In the genomic region with DNA sequence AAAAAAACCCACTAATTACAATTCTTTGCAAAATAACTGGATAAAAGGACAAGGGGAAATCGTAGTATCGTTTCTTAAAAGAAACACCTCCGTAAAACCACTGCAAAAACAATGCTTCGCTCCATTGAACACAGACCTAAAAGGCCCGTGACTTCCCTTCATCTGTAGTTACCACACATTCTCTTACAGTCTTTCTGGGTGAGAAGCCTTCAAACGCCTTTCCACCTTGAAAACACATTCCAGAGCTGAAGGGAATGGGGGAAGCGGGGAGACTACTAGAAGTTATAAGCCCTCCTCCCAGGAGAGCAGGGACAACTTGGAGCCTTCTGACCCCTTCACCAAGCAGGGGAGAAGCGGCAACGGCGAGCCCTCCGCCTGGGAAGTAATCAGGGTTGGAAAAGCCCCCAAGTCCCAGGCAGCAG, we compare ENCODE assay signal across 8 cellular contexts. TPM values are rescaled to one million over a fixed set of nuclear protein-coding genes. Genes with fewer than 3 reads are reported as not detected.
DNase-seq lines count a peak whose midpoint lies in the region; ATAC-seq, FAIRE-seq and TF ChIP-seq lines count a peak whose summit lies in the region.

No MANE protein-coding gene starts in this region.

- 0 out of 2 replicates have a peak, but pooled peaks cover 24% of the 10 kb centered on the region for H3K79me2 ChIP-seq in OCI-LY1 (ENCODE audit: insufficient read depth, low read length)

- peaks cover 19% of the 10 kb centered on the region for H3K4me1 ChIP-seq in OCI-LY1 (ENCODE audit: insufficient read depth, low read length, severe bottlenecking)

- peak; percentile 30 for ATAC-seq in GM18499 (IDR thresholded peaks at IDR 0.05; ENCODE audit: insufficient read depth, unreplicated experiment)
- ATAC-seq in HG02870 (IDR thresholded peaks at IDR 0.05; ENCODE audit: unreplicated experiment), result peak; percentile 31
- ATAC-seq in stimulated activated naive B cell treated with anti-CD40 and anti-IgM and Interleukin-4, amounts not matched to agents 10 μg/mL and 1 μg/mL and 100 μg/mL, for 72 hours (replicated peaks), result peak; percentile 58 to 61

- H3K27ac Mint-ChIP-seq in stimulated activated naive B cell treated with anti-CD40 and anti-IgM and Interleukin-4, amounts not matched to agents 10 μg/mL and 1 μg/mL and 100 μg/mL, for 72 hours, result peak overlapping the region; percentile 97

- peak overlapping the region; percentile 50 for H3K27ac ChIP-seq in OCI-LY1 (ENCODE audit: low read depth, low read length, poor library complexity, severe bottlenecking)

- H3K27me3 ChIP-seq in OCI-LY1 (ENCODE audit: insufficient read depth, low read length), result no peaks in the 10 kb centered on the region
- H3K27me3 ChIP-seq in bronchial epithelial cell (ENCODE audit: control insufficient read depth, insufficient read depth, low read length), result no peaks in the 10 kb centered on the region

- no peak for TF ChIP-seq CTCF in AG10803 (conservative IDR thresholded peaks at IDR 0.05; ENCODE audit: low read length)
- no peak for TF ChIP-seq CTCF in OCI-LY1 (IDR thresholded peaks at IDR 0.05; ENCODE audit: low read length)
- no peak for TF ChIP-seq CTCF in bronchial epithelial cell (IDR thresholded peaks at IDR 0.05; ENCODE audit: insufficient read depth, low read length, severe bottlenecking)

- H3F3A ChIP-seq in OCI-LY1 (ENCODE audit: insufficient read depth, low read length), result no peaks in the 10 kb centered on the region

- FAIRE-seq in bronchial epithelial cell (lab: Jason Lieb, UNC), result no peak

- H3K4me3 Mint-ChIP-seq in stimulated activated naive B cell treated with anti-CD40 and anti-IgM and Interleukin-4, amounts not matched to agents 10 μg/mL and 1 μg/mL and 100 μg/mL, for 72 hours, result peak overlapping the region; percentile 95 to 96

- no peak overlapping the region for H2AFZ ChIP-seq in OCI-LY1 (ENCODE audit: low read length)

- H3K4me1 Mint-ChIP-seq in stimulated activated naive B cell treated with anti-CD40 and anti-IgM and Interleukin-4, amounts not matched to agents 10 μg/mL and 1 μg/mL and 100 μg/mL, for 72 hours, result peaks cover 17 to 33% of the 10 kb centered on the region in 2 donors

- H3K9me2 ChIP-seq in OCI-LY1 (ENCODE audit: low read depth, low read length), result no peaks in the 10 kb centered on the region

- H3K27me3 Mint-ChIP-seq in stimulated activated naive B cell treated with anti-CD40 and anti-IgM and Interleukin-4, amounts not matched to agents 10 μg/mL and 1 μg/mL and 100 μg/mL, for 72 hours, result no peaks in the 10 kb centered on the region

- peak; percentile 34 for DNase-seq in AG10803 (ENCODE audit: low read depth)
- peak; percentile 34 for DNase-seq in bronchial epithelial cell (ENCODE audit: low read depth)
- DNase-seq in kidney glomerular epithelial cell (lab: John Stamatoyannopoulos, UW), result peak; percentile 67
- DNase-seq in stimulated activated naive B cell treated with anti-CD40 and anti-IgM and Interleukin-4, amounts not matched to agents 10 μg/mL and 1 μg/mL and 100 μg/mL, for 72 hours, result peak; percentile 31
- DNase-seq in cerebellar nuclear complex (lab: John Stamatoyannopoulos, UW), result no peak

- peak overlapping the region; percentile 75 for H3K9ac ChIP-seq in OCI-LY1 (ENCODE audit: low read length)

- H3K9me3 ChIP-seq in OCI-LY1 (ENCODE audit: low read length), result no peaks in the 10 kb centered on the region

- H3K36me3 ChIP-seq in OCI-LY1 (ENCODE audit: insufficient read depth, low read length), result no peaks in the 10 kb centered on the region
- H3K36me3 ChIP-seq in bronchial epithelial cell (ENCODE audit: control insufficient read depth, insufficient read depth, low read length), result no peaks in the 10 kb centered on the region

- H3K4me3 ChIP-seq in AG10803 (ENCODE audit: low read length) (peak overlapping the region; percentile 87), OCI-LY1 (ENCODE audit: low read depth, low read length, poor library complexity, severe bottlenecking) (peak overlapping the region; percentile 84), bronchial epithelial cell (ENCODE audit: low read depth, low read length) (peak overlapping the region; percentile 73)

- H4K20me1 ChIP-seq in OCI-LY1 (ENCODE audit: insufficient read depth, low read length), result no peaks in the 10 kb centered on the region

- H3K36me3 Mint-ChIP-seq in stimulated activated naive B cell treated with anti-CD40 and anti-IgM and Interleukin-4, amounts not matched to agents 10 μg/mL and 1 μg/mL and 100 μg/mL, for 72 hours, result peaks cover 6 to 13% of the 10 kb centered on the region in 2 donors

- peak overlapping the region; percentile 97 for H3K4me2 ChIP-seq in OCI-LY1 (ENCODE audit: low read length)

- peaks cover 0 to 3% of the 10 kb centered on the region in 2 donors for H3K9me3 Mint-ChIP-seq in stimulated activated naive B cell treated with anti-CD40 and anti-IgM and Interleukin-4, amounts not matched to agents 10 μg/mL and 1 μg/mL and 100 μg/mL, for 72 hours

RNA-seq across cellular contexts. Expression of a gene that starts 0.5 kb away (rescaled TPM):
- total RNA-seq in bronchial epithelial cell, result 9.0 and 13.8 TPM in 2 replicates

Comparison
In these comparisons a context has a peak if more than half of its experiments do, and no peak if none do; other contexts are left out.
1. DNase-seq: peak in AG10803 (single experiment), bronchial epithelial cell (single experiment), kidney glomerular epithelial cell (single experiment) and stimulated activated naive B cell treated with anti-CD40 and anti-IgM and Interleukin-4, amounts not matched to agents 10 μg/mL and 1 μg/mL and 100 μg/mL, for 72 hours (single experiment); none in cerebellar nuclear complex (0 of 2).
2. Peak in every context shown above with its lines, with median percentiles within 50 percentile points of each other: H3K4me3 ChIP-seq and ATAC-seq.